Comparison of ENCODE assay signal across 28 cellular contexts in genomic region chr10:37819797-37820196, GRCh38. TPM values are rescaled to one million over a fixed set of nuclear protein-coding genes. Genes with fewer than 3 reads are reported as not detected.
DNase-seq lines count a peak whose midpoint lies in the region; ATAC-seq and TF ChIP-seq lines count a peak whose summit lies in the region.
"Had no signal": no experiment of that assay in that cellular context is flagged by ENCODE, and none has a peak within 500 bp of the region (broad histone marks: within the 10 kb centered on the region; RNA-seq: fewer than 3 reads in every experiment).

No MANE protein-coding gene starts in this region.

- peaks cover 18 to 42% (median 32%) of the 10 kb centered on the region in 4 donors for H3K9me3 ChIP-seq in liver (ENCODE audit: control insufficient read depth in 4 of 4, low read length in 3 of 4)
- H3K9me3 ChIP-seq in right lobe of liver: peaks cover 0 to 10% (median 0%) of the 10 kb centered on the region in 4 donors
- H3K9me3 ChIP-seq: BE2C had no signal

- no peak for TF ChIP-seq RAD21 in liver (IDR thresholded peaks at IDR 0.05)

- intact Hi-C loops in right lobe of liver (cut with DNase I): no loop called here

- no peaks in the 10 kb centered on the region for H3K27me3 ChIP-seq in liver (ENCODE audit: control insufficient read depth in 4 of 4, insufficient read depth in 4 of 4, low read length in 3 of 4)
- no peaks in the 10 kb centered on the region for H3K27me3 ChIP-seq in right lobe of liver
- H3K27me3 ChIP-seq: BE2C; BLaER1; BLaER1 treated with 17β-estradiol and CSF1 and Interleukin-3, amounts not matched to agents 10 nM and 100 nM had no signal

- DNase-seq in right lobe of liver (no peak), pons (ENCODE audit: low spot score) (peak; percentile 1), SIG-M5 treated with dmso at 0.1 percent for 504 hours (lab: John Stamatoyannopoulos, UW; ENCODE audit: unreplicated experiment) (no peak)
- DNase-seq: 8988T; ACHN; AML-193; BE2C; Caco-2; Calu3; CD4-positive, alpha-beta memory T cell; CD4-positive, alpha-beta T cell; CD4-positive, CD25-positive, alpha-beta regulatory T cell; CD8-positive, alpha-beta memory T cell; CD8-positive, alpha-beta T cell; COR-L47; DMS 273 treated with DMSO at 0.1 percent for 48 hours; DMS153; DMS53; DMS79; DMS79 treated with DMSO at 0.1 percent for 48 hours; DND-41; EL had no signal

- TF ChIP-seq CTCF in liver (IDR thresholded peaks at IDR 0.05; ENCODE audit: low read depth, low read length, missing input control): no peak
- TF ChIP-seq CTCF in right lobe of liver (IDR thresholded peaks at IDR 0.05): no peak

- H3K36me3 ChIP-seq in liver (ENCODE audit: control insufficient read depth in 4 of 4, insufficient read depth in 3 of 4, low read depth in 1 of 4, low read length in 3 of 4): peaks cover 0 to 1% (median 0%) of the 10 kb centered on the region in 4 donors
- H3K36me3 ChIP-seq in right lobe of liver: no peaks in the 10 kb centered on the region
- H3K36me3 ChIP-seq: BE2C, BLaER1 had no signal

- no peak for TF ChIP-seq POLR2A in right lobe of liver (IDR thresholded peaks at IDR 0.05)

- 97% methylated on average over 6 of the region's 6 CpGs for WGBS in liver
- 91% methylated on average over 6 of the region's 6 CpGs for WGBS in right lobe of liver (ENCODE audit: insufficient coverage, low coverage, low lambda C conversion rate, missing lambda C conversion rate)

- H3K4me3 ChIP-seq in liver (ENCODE audit: low read depth in 1 of 3, low read length in 3 of 3) (peak overlapping the region in 2 of 3 donors; percentile 29 to 30), right lobe of liver (no peak overlapping the region)
- H3K4me3 ChIP-seq: A549; BLaER1; BLaER1 treated with 17β-estradiol and CSF1 and Interleukin-3, amounts not matched to agents 10 nM and 100 nM had no signal

- H3K27ac ChIP-seq in liver (ENCODE audit: low read depth in 1 of 2, low read length in 2 of 2) (no peak overlapping the region), right lobe of liver (no peak overlapping the region)
- H3K27ac ChIP-seq: 22Rv1; A549; BLaER1; BLaER1 treated with 17β-estradiol and CSF1 and Interleukin-3, amounts not matched to agents 10 nM and 100 nM; C4-2B had no signal

- H3K9ac ChIP-seq in liver (ENCODE audit: low read depth in 1 of 2, low read length in 2 of 2): no peak overlapping the region
- H3K9ac ChIP-seq: BLaER1; BLaER1 treated with 17β-estradiol and CSF1 and Interleukin-3, amounts not matched to agents 10 nM and 100 nM had no signal

- no peak for ATAC-seq in right lobe of liver
- ATAC-seq: A549; CD8-positive, alpha-beta T cell had no signal

- H3K4me1 ChIP-seq in liver (ENCODE audit: control insufficient read depth in 4 of 4, insufficient read depth in 4 of 4, low read length in 3 of 4) (no peaks in the 10 kb centered on the region), right lobe of liver (no peaks in the 10 kb centered on the region)
- H3K4me1 ChIP-seq: A549, BE2C had no signal

TF ChIP-seq in liver, 16 proteins besides CTCF, POLR2A, EP300 and RAD21:
- TF ChIP-seq FOXA1 (IDR thresholded peaks at IDR 0.05) (no peak), HNF4A (conservative IDR thresholded peaks at IDR 0.05) (no peak), EGR1 (IDR thresholded peaks at IDR 0.05; ENCODE audit: low read depth in 2 of 2) (no peak), TAF1 (conservative IDR thresholded peaks at IDR 0.05) (no peak), ZBTB33 (IDR thresholded peaks at IDR 0.05) (no peak), FOXA2 (IDR thresholded peaks at IDR 0.05) (no peak), SP1 (IDR thresholded peaks at IDR 0.05) (no peak), NR2F2 (IDR thresholded peaks at IDR 0.05) (no peak), HNF4G (IDR thresholded peaks at IDR 0.05) (no peak), JUND (IDR thresholded peaks at IDR 0.05) (no peak), RXRA (IDR thresholded peaks at IDR 0.05) (no peak), GABPA (IDR thresholded peaks at IDR 0.05 in 1 of 2, conservative IDR thresholded peaks at IDR 0.05 in 1 of 2) (no peak), YY1 (IDR thresholded peaks at IDR 0.05) (no peak)
- TF ChIP-seq, protein P1, sequence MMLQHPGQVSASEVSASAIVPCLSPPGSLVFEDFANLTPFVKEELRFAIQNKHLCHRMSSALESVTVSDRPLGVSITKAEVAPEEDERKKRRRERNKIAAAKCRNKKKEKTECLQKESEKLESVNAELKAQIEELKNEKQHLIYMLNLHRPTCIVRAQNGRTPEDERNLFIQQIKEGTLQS (IDR thresholded peaks at IDR 0.05): no peak
- TF ChIP-seq, protein P2, sequence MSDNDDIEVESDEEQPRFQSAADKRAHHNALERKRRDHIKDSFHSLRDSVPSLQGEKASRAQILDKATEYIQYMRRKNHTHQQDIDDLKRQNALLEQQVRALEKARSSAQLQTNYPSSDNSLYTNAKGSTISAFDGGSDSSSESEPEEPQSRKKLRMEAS (IDR thresholded peaks at IDR 0.05): no peak

RNA-seq across cellular contexts. Expression of gene ZNF248, which starts 37.6 kb away (rescaled TPM):
- total RNA-seq in liver: 1 to 10 TPM; 5.5 to 7.9 TPM
- polyA plus RNA-seq in liver: 1 to 10 TPM; 1.8 to 3.2 TPM
- 1 to 10 TPM; 3.3 to 5.5 (median 4.1) TPM for total RNA-seq in right lobe of liver

Comparison
In these comparisons a context has a peak if more than half of its experiments do, and no peak if none do; other contexts are left out.
1. H3K4me3 ChIP-seq: peak in liver (2 of 3); none in right lobe of liver (0 of 3).